In the genomic region with DNA sequence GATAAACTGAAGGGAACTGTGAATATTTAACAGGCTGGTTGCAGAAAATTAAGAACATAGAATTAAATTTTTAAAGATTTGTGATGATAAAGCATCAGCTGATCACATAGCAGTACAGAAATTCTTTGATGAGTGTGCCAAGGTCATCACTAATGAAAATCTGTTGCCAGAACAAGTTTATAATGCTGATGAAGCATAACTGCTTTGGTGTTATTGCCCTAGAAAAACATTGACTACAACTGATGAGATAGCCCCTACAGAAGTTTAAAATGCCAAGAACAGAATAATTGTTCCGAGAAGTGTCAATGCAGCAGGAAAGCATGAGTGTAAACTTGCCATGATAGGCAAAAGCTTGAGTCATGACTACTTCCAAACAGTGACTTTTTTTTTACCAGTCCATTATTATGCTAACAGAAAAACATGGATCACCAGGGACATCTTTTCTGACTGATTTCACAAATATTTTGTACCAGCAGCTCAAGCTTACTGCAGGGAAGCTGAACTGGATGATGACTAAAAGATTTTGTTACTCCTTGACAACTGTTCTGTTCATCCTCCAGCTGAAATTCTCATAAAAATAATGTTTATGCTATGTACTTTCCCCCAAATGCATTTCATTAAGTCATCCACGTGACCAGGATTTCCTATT, we compare ENCODE assay signal across 2 cellular contexts.
TF ChIP-seq lines count a peak whose summit lies in the region.

No MANE protein-coding gene starts in this region.

TF ChIP-seq in K562, 482 proteins besides CTCF, POLR2A, EP300 and RAD21 (continues in another document):
- TF ChIP-seq CAMTA2 (CRISPR knock-in tag; conservative IDR thresholded peaks at IDR 0.05), result no peak
- no peak for TF ChIP-seq HLTF (IDR thresholded peaks at IDR 0.05)
- TF ChIP-seq CREB1 (IDR thresholded peaks at IDR 0.05), result no peak
- TF ChIP-seq CREB1 (CRISPR knock-in tag; IDR thresholded peaks at IDR 0.05), result no peak
- no peak for TF ChIP-seq ZNF3 (CRISPR knock-in tag; IDR thresholded peaks at IDR 0.05)
- TF ChIP-seq, protein P1, sequence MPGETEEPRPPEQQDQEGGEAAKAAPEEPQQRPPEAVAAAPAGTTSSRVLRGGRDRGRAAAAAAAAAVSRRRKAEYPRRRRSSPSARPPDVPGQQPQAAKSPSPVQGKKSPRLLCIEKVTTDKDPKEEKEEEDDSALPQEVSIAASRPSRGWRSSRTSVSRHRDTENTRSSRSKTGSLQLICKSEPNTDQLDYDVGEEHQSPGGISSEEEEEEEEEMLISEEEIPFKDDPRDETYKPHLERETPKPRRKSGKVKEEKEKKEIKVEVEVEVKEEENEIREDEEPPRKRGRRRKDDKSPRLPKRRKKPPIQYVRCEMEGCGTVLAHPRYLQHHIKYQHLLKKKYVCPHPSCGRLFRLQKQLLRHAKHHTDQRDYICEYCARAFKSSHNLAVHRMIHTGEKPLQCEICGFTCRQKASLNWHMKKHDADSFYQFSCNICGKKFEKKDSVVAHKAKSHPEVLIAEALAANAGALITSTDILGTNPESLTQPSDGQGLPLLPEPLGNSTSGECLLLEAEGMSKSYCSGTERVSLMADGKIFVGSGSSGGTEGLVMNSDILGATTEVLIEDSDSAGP (CRISPR knock-in tag; IDR thresholded peaks at IDR 0.05), result no peak
- no peak for TF ChIP-seq MTA1 (IDR thresholded peaks at IDR 0.05; ENCODE audit: borderline replicate concordance)
- TF ChIP-seq STAT5B (CRISPR knock-in tag; IDR thresholded peaks at IDR 0.05), result no peak
- no peak for TF ChIP-seq NR1H2 (CRISPR knock-in tag; IDR thresholded peaks at IDR 0.05)
- TF ChIP-seq CCNT2 (IDR thresholded peaks at IDR 0.05; ENCODE audit: borderline replicate concordance, extremely low read depth, insufficient read length, low read depth, low read length), result no peak
- TF ChIP-seq L3MBTL2 (IDR thresholded peaks at IDR 0.05), result no peak
- TF ChIP-seq, protein P2, sequence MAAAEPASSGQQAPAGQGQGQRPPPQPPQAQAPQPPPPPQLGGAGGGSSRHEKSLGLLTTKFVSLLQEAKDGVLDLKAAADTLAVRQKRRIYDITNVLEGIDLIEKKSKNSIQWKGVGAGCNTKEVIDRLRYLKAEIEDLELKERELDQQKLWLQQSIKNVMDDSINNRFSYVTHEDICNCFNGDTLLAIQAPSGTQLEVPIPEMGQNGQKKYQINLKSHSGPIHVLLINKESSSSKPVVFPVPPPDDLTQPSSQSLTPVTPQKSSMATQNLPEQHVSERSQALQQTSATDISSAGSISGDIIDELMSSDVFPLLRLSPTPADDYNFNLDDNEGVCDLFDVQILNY (CRISPR knock-in tag; IDR thresholded peaks at IDR 0.05), result no peak
- no peak for TF ChIP-seq ZNF699 (CRISPR knock-in tag; IDR thresholded peaks at IDR 0.05; ENCODE audit: insufficient replicate concordance)
- TF ChIP-seq MAFF (IDR thresholded peaks at IDR 0.05; ENCODE audit: low read length), result peak; percentile 44; the same call in 1 of the 2 replicates
- TF ChIP-seq ZNF121 (CRISPR knock-in tag; conservative IDR thresholded peaks at IDR 0.05), result no peak
- no peak for TF ChIP-seq DPF2 (IDR thresholded peaks at IDR 0.05)
- no peak for TF ChIP-seq CBX5 (IDR thresholded peaks at IDR 0.05; ENCODE audit: borderline replicate concordance, low read depth)
- TF ChIP-seq ZNF23 (CRISPR knock-in tag; IDR thresholded peaks at IDR 0.05), result no peak
- TF ChIP-seq HNRNPLL (IDR thresholded peaks at IDR 0.05; ENCODE audit: low read depth, low read length, poor library complexity, severe bottlenecking), result no peak
- TF ChIP-seq MAFG (tag; conservative IDR thresholded peaks at IDR 0.05), result peak; percentile 54
- TF ChIP-seq, protein P3, sequence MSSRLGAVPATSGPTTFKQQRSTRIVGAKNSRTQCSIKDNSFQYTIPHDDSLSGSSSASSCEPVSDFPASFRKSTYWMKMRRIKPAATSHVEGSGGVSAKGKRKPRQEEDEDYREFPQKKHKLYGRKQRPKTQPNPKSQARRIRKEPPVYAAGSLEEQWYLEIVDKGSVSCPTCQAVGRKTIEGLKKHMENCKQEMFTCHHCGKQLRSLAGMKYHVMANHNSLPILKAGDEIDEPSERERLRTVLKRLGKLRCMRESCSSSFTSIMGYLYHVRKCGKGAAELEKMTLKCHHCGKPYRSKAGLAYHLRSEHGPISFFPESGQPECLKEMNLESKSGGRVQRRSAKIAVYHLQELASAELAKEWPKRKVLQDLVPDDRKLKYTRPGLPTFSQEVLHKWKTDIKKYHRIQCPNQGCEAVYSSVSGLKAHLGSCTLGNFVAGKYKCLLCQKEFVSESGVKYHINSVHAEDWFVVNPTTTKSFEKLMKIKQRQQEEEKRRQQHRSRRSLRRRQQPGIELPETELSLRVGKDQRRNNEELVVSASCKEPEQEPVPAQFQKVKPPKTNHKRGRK (tag; IDR thresholded peaks at IDR 0.05), result no peak
- TF ChIP-seq ZNF133 (CRISPR knock-in tag; IDR thresholded peaks at IDR 0.05), result no peak
- TF ChIP-seq ZNF24 (IDR thresholded peaks at IDR 0.05), result no peak
- TF ChIP-seq ZNF316 (IDR thresholded peaks at IDR 0.05), result peak; percentile 82
- TF ChIP-seq, protein P4, sequence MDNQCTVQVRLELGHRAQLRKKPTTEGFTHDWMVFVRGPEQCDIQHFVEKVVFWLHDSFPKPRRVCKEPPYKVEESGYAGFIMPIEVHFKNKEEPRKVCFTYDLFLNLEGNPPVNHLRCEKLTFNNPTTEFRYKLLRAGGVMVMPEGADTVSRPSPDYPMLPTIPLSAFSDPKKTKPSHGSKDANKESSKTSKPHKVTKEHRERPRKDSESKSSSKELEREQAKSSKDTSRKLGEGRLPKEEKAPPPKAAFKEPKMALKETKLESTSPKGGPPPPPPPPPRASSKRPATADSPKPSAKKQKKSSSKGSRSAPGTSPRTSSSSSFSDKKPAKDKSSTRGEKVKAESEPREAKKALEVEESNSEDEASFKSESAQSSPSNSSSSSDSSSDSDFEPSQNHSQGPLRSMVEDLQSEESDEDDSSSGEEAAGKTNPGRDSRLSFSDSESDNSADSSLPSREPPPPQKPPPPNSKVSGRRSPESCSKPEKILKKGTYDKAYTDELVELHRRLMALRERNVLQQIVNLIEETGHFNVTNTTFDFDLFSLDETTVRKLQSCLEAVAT (IDR thresholded peaks at IDR 0.05), result no peak
- no peak for TF ChIP-seq ARID2 (IDR thresholded peaks at IDR 0.05)
- TF ChIP-seq MAFK (IDR thresholded peaks at IDR 0.05; ENCODE audit: low read length), result peak; percentile 41; the same call in 1 of the 2 replicates

TF ChIP-seq in SK-N-SH treated with all-trans-retinoic acid at 6 μM for 48 hours, 23 proteins besides CTCF, POLR2A, EP300 and RAD21:
- TF ChIP-seq ARNTL (CRISPR knock-in tag; IDR thresholded peaks at IDR 0.05; ENCODE audit: borderline replicate concordance, low read depth) (no peak), PPARA (CRISPR knock-in tag; IDR thresholded peaks at IDR 0.05; ENCODE audit: borderline replicate concordance) (no peak), OSR1 (CRISPR knock-in tag; IDR thresholded peaks at IDR 0.05) (no peak), GLIS3 (CRISPR knock-in tag; IDR thresholded peaks at IDR 0.05) (no peak), ESRRG (CRISPR knock-in tag; IDR thresholded peaks at IDR 0.05) (no peak), TOX (CRISPR knock-in tag; IDR thresholded peaks at IDR 0.05; ENCODE audit: borderline replicate concordance) (no peak)
